ENCODE assay signal across 23 cellular contexts in genomic region chr7:150830957-150831356, GRCh38. TPM values are rescaled to one million over a fixed set of nuclear protein-coding genes. Genes with fewer than 3 reads are reported as not detected.
DNase-seq lines count a peak whose midpoint lies in the region; ATAC-seq and TF ChIP-seq lines count a peak whose summit lies in the region.
"Had no signal": no experiment of that assay in that cellular context is flagged by ENCODE, and none has a peak within 500 bp of the region (broad histone marks: within the 10 kb centered on the region; RNA-seq: fewer than 3 reads in every experiment).

No MANE protein-coding gene starts in this region.

- H3K9ac ChIP-seq in liver (ENCODE audit: low read depth in 1 of 2, low read length in 2 of 2), result no peak overlapping the region
- H3K9ac ChIP-seq: KMS-11 had no signal

- DNase-seq in COLO668 (lab: John Stamatoyannopoulos, UW; ENCODE audit: unreplicated experiment), result peak; percentile 89
- DNase-seq in NCI-H1092 (lab: John Stamatoyannopoulos, UW), result peak; percentile 25
- peak; percentile 62 to 68 for DNase-seq in PC-9
- no peak for DNase-seq in left lung
- DNase-seq in NCI-H226, result no peak
- no peak for DNase-seq in body of pancreas
- DNase-seq: activated CD8-positive, alpha-beta T cell treated with anti-CD3 and anti-CD28 coated beads, Interleukin-2, amount 10 ng/mL, durations not matched to agents 7 days and 5 days; activated naive CD8-positive, alpha-beta T cell treated with anti-CD3 and anti-CD28 coated beads, Interleukin-2, amount 10 ng/mL, durations not matched to agents 7 days and 5 days; CD4-positive, alpha-beta T cell; kidney; NCI-H1436 treated with DMSO at 0.1 percent for 48 hours; NCI-H526; T-cell; upper lobe of left lung had no signal

- H3K27ac ChIP-seq in PC-9 (no peak overlapping the region), liver (ENCODE audit: low read depth in 1 of 2, low read length in 2 of 2) (no peak overlapping the region), left lung (no peak overlapping the region), body of pancreas (no peak overlapping the region)
- H3K27ac ChIP-seq: breast epithelium, KMS-11, upper lobe of left lung, VCaP had no signal

- no peaks in the 10 kb centered on the region for H3K36me3 ChIP-seq in PC-9 (ENCODE audit: low read depth)
- H3K36me3 ChIP-seq in liver (ENCODE audit: control insufficient read depth in 4 of 4, insufficient read depth in 3 of 4, low read depth in 1 of 4, low read length in 3 of 4), result peaks cover 0 to 5% (median 0%) of the 10 kb centered on the region in 4 donors
- H3K36me3 ChIP-seq in left lung, result no peaks in the 10 kb centered on the region
- H3K36me3 ChIP-seq in body of pancreas (replicated peaks in 1 of 2; ENCODE audit: insufficient read depth in 1 of 2, low read depth in 2 of 2), result no peaks in the 10 kb centered on the region
- H3K36me3 ChIP-seq: breast epithelium, upper lobe of left lung had no signal

- no peaks in the 10 kb centered on the region for H4K20me1 ChIP-seq in PC-9 (ENCODE audit: insufficient read depth)

- WGBS in liver, result 2% methylated on average over 1 of the region's 1 CpG
- WGBS in body of pancreas, 2 donors, result 71 to 82% methylated on average over 1 of the region's 1 CpG

- H3K4me1 ChIP-seq in PC-9 (replicated peaks; ENCODE audit: insufficient read depth), result no peaks in the 10 kb centered on the region
- peaks cover 4 to 30% (median 20%) of the 10 kb centered on the region in 4 donors for H3K4me1 ChIP-seq in liver (ENCODE audit: control insufficient read depth in 4 of 4, insufficient read depth in 4 of 4, low read length in 3 of 4)
- no peaks in the 10 kb centered on the region for H3K4me1 ChIP-seq in left lung
- H3K4me1 ChIP-seq in body of pancreas, result no peaks in the 10 kb centered on the region
- H3K4me1 ChIP-seq: breast epithelium, upper lobe of left lung had no signal

- no peaks in the 10 kb centered on the region for H3F3A ChIP-seq in PC-9 (ENCODE audit: insufficient read depth, low read depth)

- H2AFZ ChIP-seq in PC-9, result no peak overlapping the region

- CTCF ChIA-PET in PC-9 (lab: Charles Lee), result no interaction called here

- intact Hi-C loops in PC-9 (cut with micrococcal nuclease; ENCODE audit: unreplicated experiment), result loop anchor here (2.0 kb wide), 1 partner anchor 70 kb away; no protein-coding TSS in a partner anchor
- intact Hi-C loops in left lung (cut with DNase I), result no loop called here
- intact Hi-C loops in body of pancreas (cut with DNase I), result no loop called here

- no peaks in the 10 kb centered on the region for H3K9me2 ChIP-seq in PC-9 (ENCODE audit: insufficient read depth)

- BruUV-seq in PC-9 (replicated peaks; lab: Mats Ljungman, UMichigan), result no TSS peak

- H3K4me3 ChIP-seq in PC-9, result no peak overlapping the region
- no peak overlapping the region for H3K4me3 ChIP-seq in liver (ENCODE audit: low read depth in 1 of 3, low read length in 3 of 3)
- H3K4me3 ChIP-seq in left lung, result no peak overlapping the region
- no peak overlapping the region for H3K4me3 ChIP-seq in body of pancreas
- H3K4me3 ChIP-seq: breast epithelium, upper lobe of left lung had no signal

- H3K79me2 ChIP-seq in PC-9 (ENCODE audit: low read depth), result no peaks in the 10 kb centered on the region

- ATAC-seq in left lung (no peak), body of pancreas (no peak), GM18867 (IDR thresholded peaks at IDR 0.05; ENCODE audit: unreplicated experiment) (no peak)
- ATAC-seq: activated CD8-positive, alpha-beta T cell treated with anti-CD3 and anti-CD28 coated beads, Interleukin-2, amount 10 ng/mL, durations not matched to agents 7 days and 5 days; stimulated activated memory B cell treated with anti-CD40 and anti-IgM and Interleukin-4, amounts not matched to agents 10 μg/mL and 1 μg/mL and 100 μg/mL, for 72 hours; T-cell had no signal

- H3K27me3 ChIP-seq in PC-9 (ENCODE audit: insufficient read depth, low read depth) (peaks cover 37% of the 10 kb centered on the region), liver (ENCODE audit: control insufficient read depth in 4 of 4, insufficient read depth in 4 of 4, low read length in 3 of 4) (no peaks in the 10 kb centered on the region), left lung (peaks cover 0 to 7% of the 10 kb centered on the region in 2 donors), body of pancreas (no peaks in the 10 kb centered on the region)
- H3K27me3 ChIP-seq: upper lobe of left lung had no signal

- TF ChIP-seq POLR2A in body of pancreas (IDR thresholded peaks at IDR 0.05), result no peak

- POLR2A ChIA-PET in PC-9 (lab: Charles Lee; ENCODE audit: unreplicated experiment), result interaction anchor here (0.5 kb wide), 1 partner anchor 78 kb away, joined by 14 read pairs; no protein-coding TSS in a partner anchor

- H3K4me2 ChIP-seq in PC-9, result no peak overlapping the region
- H3K4me2 ChIP-seq: KMS-11 had no signal

- TF ChIP-seq CTCF in PC-9 (conservative IDR thresholded peaks at IDR 0.05), result no peak
- TF ChIP-seq CTCF in liver (IDR thresholded peaks at IDR 0.05; ENCODE audit: low read depth, low read length, missing input control), result no peak
- no peak for TF ChIP-seq CTCF in left lung (IDR thresholded peaks at IDR 0.05)
- no peak for TF ChIP-seq CTCF in body of pancreas (IDR thresholded peaks at IDR 0.05)

- H3K9me3 ChIP-seq in PC-9 (ENCODE audit: insufficient read depth, low read depth), result no peaks in the 10 kb centered on the region
- H3K9me3 ChIP-seq in liver (ENCODE audit: control insufficient read depth in 4 of 4, low read length in 3 of 4), result no peaks in the 10 kb centered on the region
- no peaks in the 10 kb centered on the region for H3K9me3 ChIP-seq in left lung
- no peaks in the 10 kb centered on the region for H3K9me3 ChIP-seq in body of pancreas
- H3K9me3 ChIP-seq: breast epithelium, upper lobe of left lung had no signal

- TF ChIP-seq RAD21 in liver (IDR thresholded peaks at IDR 0.05), result no peak

TF ChIP-seq in liver, 16 proteins besides CTCF, POLR2A, EP300 and RAD21:
- peak; percentile 77 to 93 for TF ChIP-seq RXRA (IDR thresholded peaks at IDR 0.05)
- TF ChIP-seq HNF4A (conservative IDR thresholded peaks at IDR 0.05), result peak; percentile 62 to 70
- no peak for TF ChIP-seq FOXA1 (IDR thresholded peaks at IDR 0.05)
- peak; percentile 34 for TF ChIP-seq SP1 (IDR thresholded peaks at IDR 0.05)
- no peak for TF ChIP-seq HNF4G (IDR thresholded peaks at IDR 0.05)

RNA-seq across cellular contexts. Expression of gene AOC1, which starts 21.4 kb away (rescaled TPM):
- 11.4 and 13.1 TPM in 2 replicates for total RNA-seq in PC-9 (2021)
- total RNA-seq in liver, result under 1 TPM in 1 of 2 donors, not detected in 1; 0.08 TPM
- under 1 TPM in 1 of 2 donors, not detected in 1; 0.01 TPM for polyA plus RNA-seq in liver
- total RNA-seq in left lung, result under 1 TPM; 0.34 to 0.70 TPM
- total RNA-seq in body of pancreas, result 1 to 10 TPM in 1 of 2 donors, not detected in 1; 1.6 TPM
- total RNA-seq: activated CD8-positive, alpha-beta T cell treated with anti-CD3 and anti-CD28 coated beads, Interleukin-2, amount 10 ng/mL, durations not matched to agents 7 days and 5 days; activated naive CD8-positive, alpha-beta T cell treated with anti-CD3 and anti-CD28 coated beads, Interleukin-2, amount 10 ng/mL, durations not matched to agents 7 days and 5 days; activated T-helper 1 cell treated with anti-CD3 and anti-CD28 coated beads, Interleukin-12 subunit alpha, Interleukin-12 subunit beta, Interleukin-2, Interleukin-4 antibody, amounts not matched to agents 30 ng/mL and 10 ng/mL and 1 ng/mL, durations not matched to agents 14 hours and 24 hours and 36 hours; CD4-positive, alpha-beta T cell; fibroblast of lung; RPMI7951 had no signal
- polyA plus RNA-seq: fibroblast of lung had no signal

RNA-seq across cellular contexts. Expression of gene TMEM176A, which starts 30.4 kb away (rescaled TPM):
- total RNA-seq in PC-9 (2021) (not detected in 2 replicates), liver (100 to 1,000 TPM; 346 to 404 TPM), left lung (10 to 100 TPM; 44.7 to 48.8 TPM), body of pancreas (10 to 100 TPM in 1 of 2 donors, 1 to 10 TPM in 1; 7.6 to 27.5 TPM)
- polyA plus RNA-seq in liver, result 100 to 1,000 TPM; 675 to 703 TPM
- total RNA-seq: activated CD8-positive, alpha-beta T cell treated with anti-CD3 and anti-CD28 coated beads, Interleukin-2, amount 10 ng/mL, durations not matched to agents 7 days and 5 days; activated T-helper 1 cell treated with anti-CD3 and anti-CD28 coated beads, Interleukin-12 subunit alpha, Interleukin-12 subunit beta, Interleukin-2, Interleukin-4 antibody, amounts not matched to agents 30 ng/mL and 10 ng/mL and 1 ng/mL, durations not matched to agents 14 hours and 24 hours and 36 hours; CD4-positive, alpha-beta T cell; RPMI7951 had no signal

RNA-seq across cellular contexts. Expression of gene TMEM176B, which starts 30.8 kb away (rescaled TPM):
- total RNA-seq in PC-9 (2021), result 1.9 and 2.3 TPM in 2 replicates
- total RNA-seq in liver, result 1,000 to 10,000 TPM in 1 of 2 donors, 100 to 1,000 TPM in 1; 382 to 1,041 TPM
- polyA plus RNA-seq in liver, result 1,000 to 10,000 TPM in 1 of 2 donors, 100 to 1,000 TPM in 1; 957 to 1,317 TPM
- total RNA-seq in left lung, result 10 to 100 TPM; 45.2 to 57.2 TPM
- 10 to 100 TPM; 32.9 to 36.3 TPM for total RNA-seq in body of pancreas
- total RNA-seq: activated CD8-positive, alpha-beta T cell treated with anti-CD3 and anti-CD28 coated beads, Interleukin-2, amount 10 ng/mL, durations not matched to agents 7 days and 5 days; activated T-helper 1 cell treated with anti-CD3 and anti-CD28 coated beads, Interleukin-12 subunit alpha, Interleukin-12 subunit beta, Interleukin-2, Interleukin-4 antibody, amounts not matched to agents 30 ng/mL and 10 ng/mL and 1 ng/mL, durations not matched to agents 14 hours and 24 hours and 36 hours; CD4-positive, alpha-beta T cell; RPMI7951 had no signal

Comparison
In these comparisons a context has a peak if more than half of its experiments do, and no peak if none do; other contexts are left out.
1. DNase-seq: peak in COLO668 (single experiment), NCI-H1092 (single experiment) and PC-9 (2 of 2); none in left lung (0 of 2), NCI-H226 (single experiment) and body of pancreas (0 of 4).
2. RNA of gene TMEM176B, which starts 30.8 kb away (total RNA-seq): 382 to 1,041 TPM in liver, 45.2 to 57.2 TPM in left lung and 32.9 to 36.3 TPM in body of pancreas; 1.9 to 2.3 TPM in PC-9; every median in the first group is over 10 times any median in the second.